9 cellular contexts compared by ENCODE assay signal in the genomic region with DNA sequence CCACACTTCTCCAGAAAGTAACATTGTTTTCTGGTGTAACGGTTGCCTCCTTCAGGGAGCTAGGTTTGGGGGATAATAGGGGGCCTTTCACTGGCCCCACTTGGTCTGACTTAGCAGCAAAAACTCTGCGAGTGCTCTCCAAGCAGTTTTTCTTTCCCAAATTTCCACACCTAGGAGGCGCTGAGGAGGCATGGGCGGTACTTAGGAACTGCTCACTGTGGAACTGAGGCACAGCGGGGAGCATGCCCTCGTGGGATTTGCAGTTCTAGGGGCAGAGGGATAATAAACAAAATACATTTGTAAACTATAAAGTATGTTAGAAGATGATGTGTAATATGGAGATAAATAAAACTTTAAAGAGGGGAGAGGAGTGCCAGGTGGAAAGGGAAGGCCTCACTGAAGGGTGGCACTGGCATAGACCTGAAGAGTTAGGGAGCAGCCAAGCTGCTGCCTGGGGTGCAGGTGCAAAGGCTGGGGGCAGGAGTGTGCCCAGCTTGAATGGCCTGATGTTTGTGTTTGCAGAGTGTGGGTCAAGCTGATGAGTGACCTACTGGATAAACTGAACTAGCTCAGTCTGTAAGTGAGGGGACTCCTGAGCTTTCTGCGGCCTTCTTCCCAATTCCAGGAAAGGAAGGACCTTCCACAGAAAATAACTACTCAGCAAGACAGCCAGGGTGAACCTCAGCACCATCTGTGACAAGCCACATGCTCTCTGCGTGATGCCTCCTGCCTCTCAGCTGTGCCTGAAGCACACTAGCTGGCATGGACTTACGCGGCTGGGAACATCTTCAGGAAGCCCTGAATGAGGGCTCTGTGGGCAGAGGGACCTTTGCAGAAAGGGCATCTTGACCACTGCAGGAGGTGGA. TPM values are rescaled to one million over a fixed set of nuclear protein-coding genes. Genes with fewer than 3 reads are reported as not detected.
DNase-seq lines count a peak whose midpoint lies in the region; ATAC-seq and TF ChIP-seq lines count a peak whose summit lies in the region.
"Had no signal": no experiment of that assay in that cellular context is flagged by ENCODE, and none has a peak within 500 bp of the region (broad histone marks: within the 10 kb centered on the region; RNA-seq: fewer than 3 reads in every experiment).

No MANE protein-coding gene starts in this region.

- H3K9ac ChIP-seq in SK-N-SH: no peak overlapping the region

- peak overlapping the region; percentile 91 to 95 (median 92) for H3K4me3 Mint-ChIP-seq in brain

- no peaks in the 10 kb centered on the region for H4K20me1 ChIP-seq in SK-N-SH (ENCODE audit: insufficient read depth)

- no peak for TF ChIP-seq EP300 in SK-N-SH (IDR thresholded peaks at IDR 0.05; ENCODE audit: borderline replicate concordance in 1 of 2, low read depth in 1 of 2, low read length in 1 of 2)
- TF ChIP-seq EP300 in upper lobe of left lung (IDR thresholded peaks at IDR 0.05): no peak

- no peak overlapping the region for H2AFZ ChIP-seq in SK-N-SH (ENCODE audit: low read depth)

- H3K4me1 ChIP-seq in SK-N-SH (ENCODE audit: control insufficient read depth in 1 of 2, insufficient read depth in 2 of 2, low read depth in 1 of 2, low read length in 1 of 2) (peaks cover 6 to 23% of the 10 kb centered on the region in 2 experiments), left lung (peaks cover 60 to 68% of the 10 kb centered on the region in 2 donors), upper lobe of left lung (peaks cover 57 to 71% (median 61%) of the 10 kb centered on the region in 4 donors)

- POLR2A ChIA-PET in SK-N-SH (lab: Yijun Ruan, JAX): no interaction called here

- H3K27ac Mint-ChIP-seq in brain: peak overlapping the region in 4 of 5 experiments; percentile 65 to 93 (median 79)

- H3K27me3 ChIP-seq in SK-N-SH (ENCODE audit: insufficient read depth): no peaks in the 10 kb centered on the region
- no peaks in the 10 kb centered on the region for H3K27me3 ChIP-seq in left lung
- H3K27me3 ChIP-seq in upper lobe of left lung: no peaks in the 10 kb centered on the region

- no peaks in the 10 kb centered on the region for H3K9me3 ChIP-seq in SK-N-SH
- H3K9me3 ChIP-seq in left lung: no peaks in the 10 kb centered on the region
- no peaks in the 10 kb centered on the region for H3K9me3 ChIP-seq in upper lobe of left lung

- intact Hi-C loops in left lung (cut with DNase I): no loop called here

- TF ChIP-seq POLR2A in upper lobe of left lung (IDR thresholded peaks at IDR 0.05): no peak

- peaks cover 4% of the 10 kb centered on the region; the same call in 1 of the 2 replicates for H3K79me2 ChIP-seq in SK-N-SH (ENCODE audit: insufficient read depth)

- H3K27ac ChIP-seq in SK-N-SH (ENCODE audit: low read depth in 2 of 2, low read length in 1 of 2) (no peak overlapping the region), left lung (peak overlapping the region; percentile 81 to 89), upper lobe of left lung (peak overlapping the region in 3 of 4 donors; percentile 84 to 89 (median 85))

- H3K4me3 ChIP-seq in SK-N-SH (ENCODE audit: low read depth in 2 of 2, low read length in 1 of 2) (no peak overlapping the region), left lung (peak overlapping the region; percentile 57 to 58), upper lobe of left lung (peak overlapping the region in 3 of 4 donors; percentile 56 to 77 (median 62))

- H3F3A ChIP-seq in SK-N-SH (replicated peaks; ENCODE audit: insufficient read depth): no peaks in the 10 kb centered on the region

- CTCF ChIA-PET in SK-N-SH (lab: Yijun Ruan, JAX): interaction anchor here (0.8 to 5.2 kb wide), 12 partner anchors 11 to 337 kb away, joined by 3 to 20 read pairs (median 4); partner anchors contain the start of gene SRP9

- 77% methylated on average over 7 of the region's 10 CpGs for WGBS in SK-N-SH (ENCODE audit: low lambda C conversion rate)
- 42 to 44% methylated on average over 6 to 10 of the region's 10 CpGs for WGBS in upper lobe of left lung, 2 donors

- peaks cover 63% of the 10 kb centered on the region for H3K4me1 Mint-ChIP-seq in brain

- TF ChIP-seq CTCF in SK-N-SH (IDR thresholded peaks at IDR 0.05) (peak; percentile 49), brain (conservative IDR thresholded peaks at IDR 0.05) (peak in 1 of 2 experiments; percentile 45), left lung (IDR thresholded peaks at IDR 0.05) (peak in 1 of 2 donors; percentile 36), upper lobe of left lung (IDR thresholded peaks at IDR 0.05) (peak in 4 of 6 experiments; percentile 10 to 21 (median 16))

- no peaks in the 10 kb centered on the region for H3K9me2 ChIP-seq in SK-N-SH

- no peak for ATAC-seq in SK-N-SH treated with all-trans-retinoic acid at 6 μM for 48 hours
- ATAC-seq in left lung: peak; percentile 40
- ATAC-seq in upper lobe of left lung (ENCODE audit: low FRiP score in 2 of 2): no peak
- no peak for ATAC-seq in HG03139 (IDR thresholded peaks at IDR 0.05; ENCODE audit: unreplicated experiment)
- ATAC-seq in HG03520 (IDR thresholded peaks at IDR 0.05; ENCODE audit: unreplicated experiment): no peak

- H3K27me3 Mint-ChIP-seq in brain: no peaks in the 10 kb centered on the region

- TF ChIP-seq RAD21 in SK-N-SH (IDR thresholded peaks at IDR 0.05; ENCODE audit: low read length): no peak

- no peaks in the 10 kb centered on the region for H3K36me3 ChIP-seq in SK-N-SH (replicated peaks in 1 of 2; ENCODE audit: control insufficient read depth in 1 of 2, insufficient read depth in 2 of 2, low read length in 1 of 2)
- H3K36me3 ChIP-seq in left lung: no peaks in the 10 kb centered on the region
- no peaks in the 10 kb centered on the region for H3K36me3 ChIP-seq in upper lobe of left lung

- no peak for DNase-seq in SK-N-SH
- no peak for DNase-seq in left lung
- no peak for DNase-seq in upper lobe of left lung
- no peak for DNase-seq in ureter (ENCODE audit: low spot score)
- DNase-seq: activated T-cell treated with anti-CD3 and anti-CD28 coated beads for 4 hours had no signal

- peaks cover 12% of the 10 kb centered on the region for H3K36me3 Mint-ChIP-seq in brain

- H3K9me3 Mint-ChIP-seq in brain: no peaks in the 10 kb centered on the region

- peak overlapping the region; percentile 86; the same call in 1 of the 2 replicates for H3K4me2 ChIP-seq in SK-N-SH

TF ChIP-seq in SK-N-SH, 30 proteins besides CTCF, POLR2A, EP300 and RAD21:
- TF ChIP-seq, protein P1, sequence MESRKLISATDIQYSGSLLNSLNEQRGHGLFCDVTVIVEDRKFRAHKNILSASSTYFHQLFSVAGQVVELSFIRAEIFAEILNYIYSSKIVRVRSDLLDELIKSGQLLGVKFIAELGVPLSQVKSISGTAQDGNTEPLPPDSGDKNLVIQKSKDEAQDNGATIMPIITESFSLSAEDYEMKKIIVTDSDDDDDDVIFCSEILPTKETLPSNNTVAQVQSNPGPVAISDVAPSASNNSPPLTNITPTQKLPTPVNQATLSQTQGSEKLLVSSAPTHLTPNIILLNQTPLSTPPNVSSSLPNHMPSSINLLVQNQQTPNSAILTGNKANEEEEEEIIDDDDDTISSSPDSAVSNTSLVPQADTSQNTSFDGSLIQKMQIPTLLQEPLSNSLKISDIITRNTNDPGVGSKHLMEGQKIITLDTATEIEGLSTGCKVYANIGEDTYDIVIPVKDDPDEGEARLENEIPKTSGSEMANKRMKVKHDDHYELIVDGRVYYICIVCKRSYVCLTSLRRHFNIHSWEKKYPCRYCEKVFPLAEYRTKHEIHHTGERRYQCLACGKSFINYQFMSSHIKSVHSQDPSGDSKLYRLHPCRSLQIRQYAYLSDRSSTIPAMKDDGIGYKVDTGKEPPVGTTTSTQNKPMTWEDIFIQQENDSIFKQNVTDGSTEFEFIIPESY (IDR thresholded peaks at IDR 0.05; ENCODE audit: borderline replicate concordance, low read depth): no peak

TF ChIP-seq in SK-N-SH treated with all-trans-retinoic acid at 6 μM for 48 hours, 23 proteins besides CTCF, POLR2A, EP300 and RAD21 (continues in another document):
- TF ChIP-seq TCF4 (CRISPR knock-in tag; IDR thresholded peaks at IDR 0.05; ENCODE audit: borderline replicate concordance) (no peak), ZNF8 (CRISPR knock-in tag; IDR thresholded peaks at IDR 0.05) (no peak), ESRRG (CRISPR knock-in tag; IDR thresholded peaks at IDR 0.05) (no peak), RARB (CRISPR knock-in tag; IDR thresholded peaks at IDR 0.05) (no peak), ISL1 (CRISPR knock-in tag; IDR thresholded peaks at IDR 0.05) (no peak), ZC3H10 (CRISPR knock-in tag; IDR thresholded peaks at IDR 0.05) (no peak), ARNTL (CRISPR knock-in tag; IDR thresholded peaks at IDR 0.05; ENCODE audit: borderline replicate concordance, low read depth) (no peak)
- TF ChIP-seq, protein P2, sequence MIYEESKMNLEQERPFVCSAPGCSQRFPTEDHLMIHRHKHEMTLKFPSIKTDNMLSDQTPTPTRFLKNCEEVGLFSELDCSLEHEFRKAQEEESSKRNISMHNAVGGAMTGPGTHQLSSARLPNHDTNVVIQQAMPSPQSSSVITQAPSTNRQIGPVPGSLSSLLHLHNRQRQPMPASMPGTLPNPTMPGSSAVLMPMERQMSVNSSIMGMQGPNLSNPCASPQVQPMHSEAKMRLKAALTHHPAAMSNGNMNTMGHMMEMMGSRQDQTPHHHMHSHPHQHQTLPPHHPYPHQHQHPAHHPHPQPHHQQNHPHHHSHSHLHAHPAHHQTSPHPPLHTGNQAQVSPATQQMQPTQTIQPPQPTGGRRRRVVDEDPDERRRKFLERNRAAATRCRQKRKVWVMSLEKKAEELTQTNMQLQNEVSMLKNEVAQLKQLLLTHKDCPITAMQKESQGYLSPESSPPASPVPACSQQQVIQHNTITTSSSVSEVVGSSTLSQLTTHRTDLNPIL (CRISPR knock-in tag; IDR thresholded peaks at IDR 0.05; ENCODE audit: low read depth): no peak

RNA-seq across cellular contexts. Expression of gene EPHX1, which starts 1.9 kb away (rescaled TPM):
- polyA plus RNA-seq in SK-N-SH (2012; rRNA removed): 22.6 and 45.7 TPM in 2 replicates
- polyA plus RNA-seq in SK-N-SH (2012; cell fraction: cytosol; rRNA removed): 28.3 and 33.1 TPM in 2 replicates
- 36.0 and 37.1 TPM in 2 replicates for polyA plus RNA-seq in SK-N-SH (2012; cell fraction: nucleus; rRNA removed)
- polyA plus RNA-seq in brain (ENCODE audit: insufficient read depth, low read depth, low replicate concordance): 238 TPM
- 100 to 1,000 TPM; 116 to 305 TPM for total RNA-seq in left lung
- total RNA-seq in upper lobe of left lung: 100 to 1,000 TPM in 5 of 6 donors, 10 to 100 TPM in 1; 82.8 to 205 (median 141) TPM
- 116 TPM for total RNA-seq in ureter

RNA-seq across cellular contexts. Expression of gene SRP9, which starts 34.2 kb away (rescaled TPM):
- polyA plus RNA-seq in SK-N-SH (2012; rRNA removed) (156 and 292 TPM in 2 replicates), brain (ENCODE audit: insufficient read depth, low read depth, low replicate concordance) (251 TPM)
- 324 and 359 TPM in 2 replicates for polyA plus RNA-seq in SK-N-SH (2012; cell fraction: cytosol; rRNA removed)
- polyA plus RNA-seq in SK-N-SH (2012; cell fraction: nucleus; rRNA removed): 60.3 and 116 TPM in 2 replicates
- total RNA-seq in left lung (100 to 1,000 TPM; 195 to 204 TPM), upper lobe of left lung (100 to 1,000 TPM in 4 of 6 donors, 10 to 100 TPM in 2; 34.5 to 157 (median 125) TPM), ureter (249 TPM)

Comparison
In these comparisons a context has a peak if more than half of its experiments do, and no peak if none do; other contexts are left out.
1. H3K27ac ChIP-seq: peak in left lung (2 of 2) and upper lobe of left lung (3 of 4); none in SK-N-SH (0 of 2).
2. H3K4me3 ChIP-seq: peak in left lung (2 of 2) and upper lobe of left lung (3 of 4); none in SK-N-SH (0 of 2).